Comparison of ENCODE assay signal across 9 cellular contexts in the genomic region with DNA sequence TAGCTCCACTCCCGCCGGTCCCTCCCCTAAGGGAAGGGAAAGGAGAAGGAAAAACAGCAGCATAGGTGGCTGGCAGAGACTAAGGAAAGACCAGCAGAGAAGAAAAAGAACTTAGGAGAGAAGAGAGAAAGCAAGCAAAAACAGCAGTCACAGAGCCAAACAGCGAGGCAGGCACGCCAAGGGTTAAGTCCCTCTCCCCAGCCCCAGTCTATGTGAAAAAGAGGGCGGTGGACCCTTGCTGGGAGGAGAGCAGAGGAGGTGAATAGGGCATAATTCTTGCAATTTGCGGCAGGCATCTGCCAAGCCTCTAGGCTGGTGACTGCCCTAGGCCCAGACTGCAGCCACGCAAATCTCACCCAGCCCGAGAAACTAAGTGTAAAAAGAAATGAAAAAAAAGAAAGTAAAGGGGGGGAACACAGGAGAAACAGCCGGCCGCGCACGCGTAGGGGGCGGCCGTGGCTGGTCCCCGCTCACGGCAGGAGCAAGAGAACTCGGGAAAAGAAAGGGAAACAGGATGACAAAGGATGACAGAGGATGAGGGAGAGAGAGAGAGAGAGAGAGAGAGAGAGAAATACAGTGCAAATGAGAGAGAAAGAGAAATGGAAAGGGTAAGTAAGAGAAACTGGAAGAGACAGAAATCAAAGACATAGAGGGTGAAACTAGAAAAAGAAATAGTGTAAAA. TPM values are rescaled to one million over a fixed set of nuclear protein-coding genes. Genes with fewer than 3 reads are reported as not detected.
A peak's percentile ranks its signal among the peaks of the same experiment; 100 is the strongest.
DNase-seq lines count a peak whose midpoint lies in the region; ATAC-seq, FAIRE-seq and TF ChIP-seq lines count a peak whose summit lies in the region.
"Had no signal": no experiment of that assay in that cellular context is flagged by ENCODE, and none has a peak within 500 bp of the region (broad histone marks: within the 10 kb centered on the region; RNA-seq: fewer than 3 reads in every experiment).

No MANE protein-coding gene starts in this region.

- peak overlapping the region; percentile 74 for H3K9ac ChIP-seq in smooth muscle cell (ENCODE audit: low read depth)

- ATAC-seq in HG02642 (IDR thresholded peaks at IDR 0.05; ENCODE audit: poor library complexity, unreplicated experiment) (peak; percentile 73), GM18861 (IDR thresholded peaks at IDR 0.05; ENCODE audit: unreplicated experiment) (no peak)

- 36% methylated on average over 18 of the region's 18 CpGs for WGBS in smooth muscle cell (ENCODE audit: low lambda C conversion rate)

- H3K79me2 ChIP-seq in smooth muscle cell (ENCODE audit: low read depth): no peaks in the 10 kb centered on the region

- no peaks in the 10 kb centered on the region for H3K9me3 Mint-ChIP-seq in activated CD4-positive, alpha-beta memory T cell treated with anti-CD3 and anti-CD28 coated beads for 36 hours

- CTCF ChIA-PET in activated CD4-positive, alpha-beta memory T cell treated with anti-CD3 and anti-CD28 coated beads for 36 hours (lab: Charles Lee): interaction anchor here (0.6 kb wide), 2 partner anchors 32 to 786 kb away, joined by 3 read pairs; no protein-coding TSS in a partner anchor

- H2AFZ ChIP-seq in smooth muscle cell (ENCODE audit: low read depth): peak overlapping the region; percentile 72

- H3K4me3 Mint-ChIP-seq in activated CD4-positive, alpha-beta memory T cell treated with anti-CD3 and anti-CD28 coated beads for 36 hours: peak overlapping the region; percentile 51

- no peaks in the 10 kb centered on the region for H3K27me3 ChIP-seq in smooth muscle cell (ENCODE audit: low read depth)

- peak overlapping the region; percentile 83 for H3K4me2 ChIP-seq in smooth muscle cell

- peaks cover 2% of the 10 kb centered on the region for H3K27me3 Mint-ChIP-seq in activated CD4-positive, alpha-beta memory T cell treated with anti-CD3 and anti-CD28 coated beads for 36 hours

- H3K36me3 ChIP-seq in smooth muscle cell (ENCODE audit: low read depth): no peaks in the 10 kb centered on the region

- peaks cover 19% of the 10 kb centered on the region for H3K4me1 Mint-ChIP-seq in activated CD4-positive, alpha-beta memory T cell treated with anti-CD3 and anti-CD28 coated beads for 36 hours (ENCODE audit: low read depth)

- intact Hi-C loops in activated CD4-positive, alpha-beta memory T cell treated with anti-CD3 and anti-CD28 coated beads for 36 hours (cut with micrococcal nuclease): loop anchor here (10.0 kb wide), 1 partner anchor 74 kb away; no protein-coding TSS in a partner anchor

- FAIRE-seq in GM12891 (lab: Jason Lieb, UNC): peak; percentile 71

- peak overlapping the region; percentile 91 for H3K27ac ChIP-seq in smooth muscle cell (ENCODE audit: low read depth)
- H3K27ac ChIP-seq: SK-N-MC had no signal

- no peak for DNase-seq in GM12891 (ENCODE audit: insufficient read length, low spot score)
- peak; percentile 32 for DNase-seq in activated CD4-positive, alpha-beta memory T cell treated with anti-CD3 and anti-CD28 coated beads for 36 hours
- peak; percentile 1 for DNase-seq in fibroblast of villous mesenchyme (ENCODE audit: low read depth)
- no peak for DNase-seq in smooth muscle cell (lab: John Stamatoyannopoulos, UW; ENCODE audit: unreplicated experiment)
- no peak for DNase-seq in occipital lobe (lab: John Stamatoyannopoulos, UW)
- DNase-seq in middle frontal gyrus (ENCODE audit: extremely low spot score, low spot score): no peak

- no peaks in the 10 kb centered on the region for H3F3A ChIP-seq in smooth muscle cell (ENCODE audit: low read depth)

- no peaks in the 10 kb centered on the region for H3K9me3 ChIP-seq in smooth muscle cell (replicated peaks; ENCODE audit: low read depth)

- H3K27ac Mint-ChIP-seq in activated CD4-positive, alpha-beta memory T cell treated with anti-CD3 and anti-CD28 coated beads for 36 hours: peak overlapping the region; percentile 47

- POLR2A ChIA-PET in activated CD4-positive, alpha-beta memory T cell treated with anti-CD3 and anti-CD28 coated beads for 36 hours (lab: Charles Lee): interaction anchor here (0.8 kb wide), 1 partner anchor 289 kb away, joined by 5 read pairs; the partner anchor contains the start of gene EOLA1

- H4K20me1 ChIP-seq in smooth muscle cell (ENCODE audit: low read depth): no peaks in the 10 kb centered on the region

- no peaks in the 10 kb centered on the region for H3K36me3 Mint-ChIP-seq in activated CD4-positive, alpha-beta memory T cell treated with anti-CD3 and anti-CD28 coated beads for 36 hours

- H3K4me3 ChIP-seq in fibroblast of villous mesenchyme (ENCODE audit: low read depth, low read length) (peak overlapping the region; percentile 30), smooth muscle cell (peak overlapping the region; percentile 45)
- H3K4me3 ChIP-seq: SK-N-MC had no signal

- TF ChIP-seq CTCF in fibroblast of villous mesenchyme (IDR thresholded peaks at IDR 0.05; ENCODE audit: insufficient read depth, low read depth, low read length) (no peak), smooth muscle cell (IDR thresholded peaks at IDR 0.05; ENCODE audit: borderline replicate concordance, insufficient read depth, poor library complexity, severe bottlenecking) (no peak)

- peaks cover 10% of the 10 kb centered on the region for H3K4me1 ChIP-seq in smooth muscle cell (ENCODE audit: low read depth)

- TF ChIP-seq POLR2A in GM12891 (IDR thresholded peaks at IDR 0.05; ENCODE audit: low read depth, low read length): no peak

TF ChIP-seq in GM12891, 5 proteins besides CTCF, POLR2A, EP300 and RAD21:
- TF ChIP-seq SPI1 (IDR thresholded peaks at IDR 0.05; ENCODE audit: low read depth, low read length) (no peak), POU2F2 (IDR thresholded peaks at IDR 0.05; ENCODE audit: low read depth, low read length) (no peak), TAF1 (IDR thresholded peaks at IDR 0.05; ENCODE audit: low read depth, low read length) (no peak), PAX5 (IDR thresholded peaks at IDR 0.05; ENCODE audit: insufficient read depth, low read length, severe bottlenecking) (no peak), POLR2AphosphoS5 (IDR thresholded peaks at IDR 0.05; ENCODE audit: low read depth, low read length) (no peak)
TF ChIP-seq in GM12891: peak in this region for 0.

RNA-seq across cellular contexts. Expression of gene MAGEA9, which starts 48.6 kb away (rescaled TPM):
- polyA plus RNA-seq in GM12891 (2012; ENCODE audit: low read depth, missing spikeins): not detected
- not detected for total RNA-seq in activated CD4-positive, alpha-beta memory T cell treated with anti-CD3 and anti-CD28 coated beads for 36 hours
- total RNA-seq in fibroblast of villous mesenchyme: not detected in 2 replicates
- not detected in 2 replicates for total RNA-seq in smooth muscle cell
- polyA plus RNA-seq in smooth muscle cell: not detected in 2 replicates
- total RNA-seq in occipital lobe: not detected

RNA-seq across cellular contexts. Expression of gene MAGEA8, which starts 50.6 kb away (rescaled TPM):
- polyA plus RNA-seq in GM12891 (2012; ENCODE audit: low read depth, missing spikeins): not detected
- total RNA-seq in activated CD4-positive, alpha-beta memory T cell treated with anti-CD3 and anti-CD28 coated beads for 36 hours: not detected
- total RNA-seq in fibroblast of villous mesenchyme (not detected in 2 replicates), smooth muscle cell (not detected in 2 replicates), occipital lobe (not detected)
- not detected in 2 replicates for polyA plus RNA-seq in smooth muscle cell

RNA-seq across cellular contexts. Expression of gene HSFX1, which starts 56.5 kb away (rescaled TPM):
- polyA plus RNA-seq in GM12891 (2012; ENCODE audit: low read depth, missing spikeins): 0.14 TPM
- total RNA-seq in activated CD4-positive, alpha-beta memory T cell treated with anti-CD3 and anti-CD28 coated beads for 36 hours: under 1 TPM; 0.24 to 0.43 TPM
- total RNA-seq in fibroblast of villous mesenchyme: 0.43 and 0.64 TPM in 2 replicates
- total RNA-seq in smooth muscle cell: 0.31 and 1.7 TPM in 2 replicates
- 1.1 TPM in 2 replicates for polyA plus RNA-seq in smooth muscle cell
- 1.7 TPM for total RNA-seq in occipital lobe

Comparison
In these comparisons a context has a peak if more than half of its experiments do, and no peak if none do; other contexts are left out.
1. DNase-seq: peak in activated CD4-positive, alpha-beta memory T cell treated with anti-CD3 and anti-CD28 coated beads for 36 hours (single experiment) and fibroblast of villous mesenchyme (single experiment); none in GM12891 (single experiment), smooth muscle cell (single experiment), occipital lobe (single experiment) and middle frontal gyrus (single experiment).